In genomic region chr3:102024270-102024904, GRCh38 we compare ENCODE assay signal across 22 cellular contexts.
DNase-seq lines count a peak whose midpoint lies in the region; ATAC-seq lines count a peak whose summit lies in the region.
"Had no signal": no experiment of that assay in that cellular context is flagged by ENCODE, and none has a peak within 500 bp of the region (broad histone marks: within the 10 kb centered on the region; RNA-seq: fewer than 3 reads in every experiment).

No MANE protein-coding gene starts in this region.

- H3K9me3 Mint-ChIP-seq in activated T-helper 17 cell treated with anti-CD3 and anti-CD28 coated beads, Interleukin-2, amount 50 U/mL, for 72 hours, result no peaks in the 10 kb centered on the region
- H3K9me3 Mint-ChIP-seq: endodermal cell, naive B cell had no signal

- no peak overlapping the region for H3K4me3 Mint-ChIP-seq in activated T-helper 17 cell treated with anti-CD3 and anti-CD28 coated beads, Interleukin-2, amount 50 U/mL, for 72 hours
- H3K4me3 Mint-ChIP-seq: activated CD8-positive, alpha-beta memory T cell treated with anti-CD3 and anti-CD28 coated beads, Interleukin-2, amount 10 ng/mL, durations not matched to agents 7 days and 5 days; endodermal cell had no signal

- H3K27ac Mint-ChIP-seq in activated T-helper 17 cell treated with anti-CD3 and anti-CD28 coated beads, Interleukin-2, amount 50 U/mL, for 72 hours, result no peak overlapping the region
- H3K27ac Mint-ChIP-seq: activated CD8-positive, alpha-beta memory T cell treated with anti-CD3 and anti-CD28 coated beads, Interleukin-2, amount 10 ng/mL, durations not matched to agents 7 days and 5 days; endodermal cell had no signal

- no peaks in the 10 kb centered on the region for H3K27me3 Mint-ChIP-seq in activated T-helper 17 cell treated with anti-CD3 and anti-CD28 coated beads, Interleukin-2, amount 50 U/mL, for 72 hours
- H3K27me3 Mint-ChIP-seq: naive B cell had no signal

- ATAC-seq in GM21723 (IDR thresholded peaks at IDR 0.05; ENCODE audit: unreplicated experiment), result peak; percentile 57
- ATAC-seq in activated T-helper 17 cell treated with anti-CD3 and anti-CD28 coated beads, Interleukin-2, amount 50 U/mL, for 72 hours (replicated peaks), result peak; percentile 77
- ATAC-seq: activated CD8-positive, alpha-beta memory T cell treated with anti-CD3 and anti-CD28 coated beads, Interleukin-2, amount 10 ng/mL, durations not matched to agents 7 days and 5 days; PC-3; sciatic nerve had no signal

- in situ Hi-C loops in ACHN (cut with HindIII; ENCODE audit: low pct_ligation_motif_present, low pct_unique_long_range_greater_than_20kb, low sequenced_read_pairs), result no loop called here

- H3K36me3 Mint-ChIP-seq in activated T-helper 17 cell treated with anti-CD3 and anti-CD28 coated beads, Interleukin-2, amount 50 U/mL, for 72 hours (ENCODE audit: low read depth), result no peaks in the 10 kb centered on the region
- H3K36me3 Mint-ChIP-seq: naive B cell had no signal

- H3K4me1 Mint-ChIP-seq in activated T-helper 17 cell treated with anti-CD3 and anti-CD28 coated beads, Interleukin-2, amount 50 U/mL, for 72 hours, result no peaks in the 10 kb centered on the region
- H3K4me1 Mint-ChIP-seq: activated CD8-positive, alpha-beta memory T cell treated with anti-CD3 and anti-CD28 coated beads, Interleukin-2, amount 10 ng/mL, durations not matched to agents 7 days and 5 days; endodermal cell had no signal

- DNase-seq in DMS79 treated with DMSO at 0.1 percent for 48 hours (lab: John Stamatoyannopoulos, UW), result peak; percentile 53
- no peak for DNase-seq in DMS79 (lab: John Stamatoyannopoulos, UW)
- peak; percentile 6 to 34 for DNase-seq in stimulated activated CD4-positive, alpha-beta T cell treated with anti-CD3 and anti-CD28 coated beads, Interleukin-2, amount 100 ng/mL, for 24 hours
- DNase-seq in glomerular visceral epithelial cell (ENCODE audit: extremely low spot score), result no peak
- DNase-seq in ACHN, result no peak
- no peak for DNase-seq in NCI-H1930 (lab: John Stamatoyannopoulos, UW)
- DNase-seq: activated CD8-positive, alpha-beta memory T cell treated with anti-CD3 and anti-CD28 coated beads, Interleukin-2, amount 10 ng/mL, durations not matched to agents 7 days and 5 days; activated gamma-delta T cell treated with Interleukin-2 at 50 U/mL for 16 hours; endodermal cell; GOT3; hippocampal formation; Kasumi-1; naive B cell; NCI-H1092 treated with DMSO at 0.1 percent for 48 hours; NCI-H774; PC-3; SIG-M5; stimulated activated CD8-positive, alpha-beta memory T cell treated with anti-CD3 and anti-CD28 coated beads, Interleukin-4, amount 100 ng/mL, for 48 hours; transverse colon had no signal

Comparison
In these comparisons a context has a peak if more than half of its experiments do, and no peak if none do; other contexts are left out.
1. DNase-seq: peak in DMS79 treated with DMSO at 0.1 percent for 48 hours (single experiment) and stimulated activated CD4-positive, alpha-beta T cell treated with anti-CD3 and anti-CD28 coated beads, Interleukin-2, amount 100 ng/mL, for 24 hours (2 of 2); none in DMS79 (single experiment), glomerular visceral epithelial cell (single experiment), ACHN (single experiment) and NCI-H1930 (0 of 2).